22 cellular contexts compared by ENCODE assay signal in the genomic region with DNA sequence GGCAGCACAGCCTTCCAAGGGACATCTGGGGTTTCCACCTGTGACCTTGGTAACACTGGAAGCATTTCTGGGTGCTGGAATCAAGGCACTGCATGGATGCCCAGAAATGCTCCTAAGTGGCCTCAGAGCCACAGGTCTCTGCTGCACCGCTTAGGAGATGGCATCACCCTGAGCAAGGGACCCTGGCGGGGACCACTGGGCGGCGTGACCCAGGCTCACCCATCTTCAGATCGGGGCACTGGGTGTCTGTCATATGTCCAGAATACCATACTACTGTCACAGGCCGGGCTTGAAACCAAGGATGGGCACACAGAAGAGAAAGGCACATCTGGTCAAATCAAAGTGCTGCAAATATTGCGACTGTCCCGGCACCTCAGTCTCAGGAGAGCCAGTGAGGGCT. TPM values are rescaled to one million over a fixed set of nuclear protein-coding genes. Genes with fewer than 3 reads are reported as not detected.
DNase-seq lines count a peak whose midpoint lies in the region; ATAC-seq and TF ChIP-seq lines count a peak whose summit lies in the region.
"Had no signal": no experiment of that assay in that cellular context is flagged by ENCODE, and none has a peak within 500 bp of the region (broad histone marks: within the 10 kb centered on the region; RNA-seq: fewer than 3 reads in every experiment).

No MANE protein-coding gene starts in this region.

- no peaks in the 10 kb centered on the region; a peak in 1 of 22 replicates for H4K20me1 ChIP-seq in BLaER1 treated with 17β-estradiol and CSF1 and Interleukin-3, amounts not matched to agents 10 nM and 100 nM
- H4K20me1 ChIP-seq in mammary epithelial cell (ENCODE audit: insufficient read depth, low read length): no peaks in the 10 kb centered on the region

- H2BK15ac ChIP-seq in neuronal stem cell (ENCODE audit: low read length): peak overlapping the region; percentile 67

- TF ChIP-seq CTCF in GM13976 (IDR thresholded peaks at IDR 0.05; ENCODE audit: borderline replicate concordance, control extremely low read depth, extremely low read depth, insufficient read depth, missing control alignments) (no peak), mammary epithelial cell (conservative IDR thresholded peaks at IDR 0.05 in 1 of 2, IDR thresholded peaks at IDR 0.05 in 1 of 2; ENCODE audit: extremely low read depth in 1 of 2, insufficient read depth in 1 of 2, low read depth in 1 of 2, low read length in 2 of 2) (no peak)

- peaks cover 13 to 86% (median 38%) of the 10 kb centered on the region in 10 experiments; a peak in 17 of 20 replicates for H3K4me1 ChIP-seq in BLaER1 treated with 17β-estradiol and CSF1 and Interleukin-3, amounts not matched to agents 10 nM and 100 nM
- H3K4me1 ChIP-seq in mammary epithelial cell (ENCODE audit: insufficient read depth, low read length) (peaks cover 26% of the 10 kb centered on the region), neuronal stem cell (ENCODE audit: control insufficient read depth in 2 of 2, insufficient read depth in 1 of 2, low read depth in 1 of 2, low read length in 2 of 2) (peaks cover 0 to 2% of the 10 kb centered on the region in 2 donors)

- H3K4me2 ChIP-seq in BLaER1 treated with 17β-estradiol and CSF1 and Interleukin-3, amounts not matched to agents 10 nM and 100 nM: peak overlapping the region; percentile 15 to 82 (median 44); a peak in 18 of 22 replicates
- H3K4me2 ChIP-seq in mammary epithelial cell (ENCODE audit: insufficient read depth, low read depth, low read length): no peak overlapping the region
- H3K4me2 ChIP-seq in neuronal stem cell (ENCODE audit: insufficient read depth, low read length, poor library complexity, severe bottlenecking): no peak overlapping the region

- in situ Hi-C loops in GM13976 (cut with MboI; ENCODE audit: low sequenced_read_pairs, unreplicated experiment) (no loop called here), mammary epithelial cell (cut with MboI; ENCODE audit: low sequenced_read_pairs in 2 of 2) (no loop called here)

- H2AK5ac ChIP-seq in neuronal stem cell (ENCODE audit: low read depth, low read length): no peak overlapping the region

- no peak overlapping the region for H2BK12ac ChIP-seq in neuronal stem cell (ENCODE audit: low read length)

- H3K14ac ChIP-seq in neuronal stem cell (ENCODE audit: low read length): no peak overlapping the region

- ATAC-seq in HG02884 (IDR thresholded peaks at IDR 0.05; ENCODE audit: unreplicated experiment): no peak
- ATAC-seq: effector memory CD8-positive, alpha-beta T cell; stimulated activated memory B cell treated with anti-CD40 and anti-IgM and Interleukin-4, amounts not matched to agents 10 μg/mL and 1 μg/mL and 100 μg/mL, for 72 hours; T-cell had no signal

- dilution Hi-C loops in mammary epithelial cell (cut with HindIII; ENCODE audit: low sequenced_read_pairs): loop anchor here (25.0 kb wide), 1 partner anchor 555 kb away; no protein-coding TSS in a partner anchor

- DNase-seq in GM13976 (ENCODE audit: low spot score): peak; percentile 15
- no peak for DNase-seq in mammary epithelial cell
- no peak for DNase-seq in neuronal stem cell (ENCODE audit: low spot score)
- DNase-seq in AG20443 (ENCODE audit: low spot score): no peak
- no peak for DNase-seq in effector CD8-positive, alpha-beta T cell (lab: John Stamatoyannopoulos, UW)
- DNase-seq: activated CD4-positive, CD25-positive, alpha-beta regulatory T cell; activated naive CD4-positive, alpha-beta T cell treated with anti-CD3 and anti-CD28 coated beads, Interleukin-2, amount 10 ng/mL, durations not matched to agents 7 days and 5 days; CD4-positive, CD25-positive, alpha-beta regulatory T cell; effector memory CD8-positive, alpha-beta T cell; naive thymus-derived CD4-positive, alpha-beta T cell; NCI-H1092 treated with DMSO at 0.1 percent for 48 hours; NCI-H187 treated with DMSO at 0.1 percent for 48 hours; NCI-H2171; NCI-H82; T-cell had no signal

- peak overlapping the region; percentile 20 for H3K23ac ChIP-seq in neuronal stem cell (ENCODE audit: low read depth, low read length, poor library complexity)

- intact Hi-C loops in mammary epithelial cell (cut with micrococcal nuclease): loop anchor here (5.0 to 10.0 kb wide), 2 partner anchors 458 to 590 kb away; partner anchors contain the start of gene BMP6

- H2AFZ ChIP-seq in mammary epithelial cell (ENCODE audit: low read depth, low read length) (no peak overlapping the region), neuronal stem cell (ENCODE audit: low read length) (no peak overlapping the region)

- no peak overlapping the region for H3K4me3 ChIP-seq in BLaER1 treated with 17β-estradiol and CSF1 and Interleukin-3, amounts not matched to agents 10 nM and 100 nM
- H3K4me3 ChIP-seq in mammary epithelial cell (replicated peaks in 1 of 3; ENCODE audit: insufficient read depth in 1 of 3, low read depth in 2 of 3, low read length in 3 of 3) (no peak overlapping the region), neuronal stem cell (ENCODE audit: low read length in 2 of 2) (no peak overlapping the region)
- H3K4me3 ChIP-seq: adrenal gland, coronary artery, GM23248, K562 had no signal

- WGBS in mammary epithelial cell (ENCODE audit: low coverage, missing lambda C conversion rate): 85% methylated on average over 5 of the region's 8 CpGs
- WGBS in neuronal stem cell (ENCODE audit: extremely low coverage in 2 of 2, insufficient read length in 2 of 2, insufficient replicate concordance in 1 of 2), 2 donors: no CpG with 5 or more reads among the region's 8 CpGs

- H3K27me3 ChIP-seq in BLaER1 treated with 17β-estradiol and CSF1 and Interleukin-3, amounts not matched to agents 10 nM and 100 nM: no peaks in the 10 kb centered on the region
- H3K27me3 ChIP-seq in mammary epithelial cell (ENCODE audit: insufficient read depth, low read length) (no peaks in the 10 kb centered on the region), neuronal stem cell (ENCODE audit: control insufficient read depth in 3 of 3, insufficient read depth in 3 of 3, low read depth in 1 of 3, low read length in 3 of 3) (no peaks in the 10 kb centered on the region)
- H3K27me3 ChIP-seq: adrenal gland had no signal

- H3K4ac ChIP-seq in neuronal stem cell (ENCODE audit: low read length): peak overlapping the region; percentile 37

- H3K18ac ChIP-seq in neuronal stem cell (ENCODE audit: low read length): no peak overlapping the region

- no peaks in the 10 kb centered on the region for H3K79me1 ChIP-seq in neuronal stem cell (ENCODE audit: low read depth, low read length)

- H4K8ac ChIP-seq in neuronal stem cell (ENCODE audit: low read depth, low read length): no peak overlapping the region

- no peaks in the 10 kb centered on the region for H3K36me3 ChIP-seq in BLaER1 treated with 17β-estradiol and CSF1 and Interleukin-3, amounts not matched to agents 10 nM and 100 nM
- H3K36me3 ChIP-seq in mammary epithelial cell (ENCODE audit: insufficient read depth, low read length) (no peaks in the 10 kb centered on the region), neuronal stem cell (replicated peaks in 1 of 2; ENCODE audit: control insufficient read depth in 2 of 2, insufficient read depth in 2 of 2, low read length in 2 of 2) (no peaks in the 10 kb centered on the region)
- H3K36me3 ChIP-seq: adrenal gland had no signal

- no peak overlapping the region for H2BK5ac ChIP-seq in neuronal stem cell (ENCODE audit: low read length)

- no TSS peak for BruUV-seq in mammary epithelial cell (replicated peaks; lab: Mats Ljungman, UMichigan)

- peaks cover 0 to 6% (median 0%) of the 10 kb centered on the region in 11 experiments; a peak in 2 of 22 replicates for H3K9me3 ChIP-seq in BLaER1 treated with 17β-estradiol and CSF1 and Interleukin-3, amounts not matched to agents 10 nM and 100 nM (replicated peaks in 1 of 11)
- H3K9me3 ChIP-seq in mammary epithelial cell (replicated peaks; ENCODE audit: insufficient read depth, low read length) (peaks cover 8% of the 10 kb centered on the region), neuronal stem cell (replicated peaks in 1 of 2; ENCODE audit: control insufficient read depth in 2 of 2, insufficient read depth in 1 of 2, low read depth in 1 of 2, low read length in 2 of 2) (peaks cover 0 to 4% of the 10 kb centered on the region in 2 donors)
- H3K9me3 ChIP-seq: adrenal gland had no signal

- peak overlapping the region in 3 of 11 experiments; percentile 21 to 34 (median 21); a peak in 3 of 22 replicates for H3K27ac ChIP-seq in BLaER1 treated with 17β-estradiol and CSF1 and Interleukin-3, amounts not matched to agents 10 nM and 100 nM
- H3K27ac ChIP-seq in mammary epithelial cell (ENCODE audit: insufficient read depth, low read depth, low read length) (no peak overlapping the region), neuronal stem cell (replicated peaks; ENCODE audit: low read length) (no peak overlapping the region)
- H3K27ac ChIP-seq: coronary artery had no signal

- no peaks in the 10 kb centered on the region for H3K79me2 ChIP-seq in mammary epithelial cell (ENCODE audit: insufficient read depth, low read length)

- no peak overlapping the region for H2BK120ac ChIP-seq in neuronal stem cell (ENCODE audit: low read depth, low read length)

- CTCF ChIA-PET in mammary epithelial cell (lab: Charles Lee; ENCODE audit: low non-redundant PET): interaction anchor here (0.6 kb wide), 1 partner anchor 431 kb away, joined by 11 read pairs; no protein-coding TSS in a partner anchor

- H4K91ac ChIP-seq in neuronal stem cell (ENCODE audit: low read depth, low read length, poor library complexity): no peak overlapping the region

- H3K9ac ChIP-seq in BLaER1 treated with 17β-estradiol and CSF1 and Interleukin-3, amounts not matched to agents 10 nM and 100 nM: no peak overlapping the region
- H3K9ac ChIP-seq in mammary epithelial cell (ENCODE audit: insufficient read depth, low read length) (peak overlapping the region; percentile 26), neuronal stem cell (ENCODE audit: low read depth, low read length, poor library complexity) (no peak overlapping the region)

RNA-seq across cellular contexts. Expression of gene SSR1, which starts 45.9 kb away (rescaled TPM):
- 100 to 1,000 TPM in 1 of 2 donors, 10 to 100 TPM in 1; 93.5 to 179 TPM for total RNA-seq in mammary epithelial cell
- 124 TPM for polyA plus RNA-seq in mammary epithelial cell
- 193 TPM for polyA minus RNA-seq in mammary epithelial cell
- 40.1 TPM for polyA plus RNA-seq in neuronal stem cell (2013, experiment 1 of 2)
- 38.6 TPM for polyA plus RNA-seq in neuronal stem cell (2013, experiment 2 of 2)

Comparison
In these comparisons a context has a peak if more than half of its experiments do, and no peak if none do; other contexts are left out.
1. H3K4me2 ChIP-seq: peak in BLaER1 treated with 17β-estradiol and CSF1 and Interleukin-3, amounts not matched to agents 10 nM and 100 nM (11 of 11); none in mammary epithelial cell (single experiment) and neuronal stem cell (single experiment).